Comparison of ENCODE assay signal across 8 cellular contexts in the genomic region with DNA sequence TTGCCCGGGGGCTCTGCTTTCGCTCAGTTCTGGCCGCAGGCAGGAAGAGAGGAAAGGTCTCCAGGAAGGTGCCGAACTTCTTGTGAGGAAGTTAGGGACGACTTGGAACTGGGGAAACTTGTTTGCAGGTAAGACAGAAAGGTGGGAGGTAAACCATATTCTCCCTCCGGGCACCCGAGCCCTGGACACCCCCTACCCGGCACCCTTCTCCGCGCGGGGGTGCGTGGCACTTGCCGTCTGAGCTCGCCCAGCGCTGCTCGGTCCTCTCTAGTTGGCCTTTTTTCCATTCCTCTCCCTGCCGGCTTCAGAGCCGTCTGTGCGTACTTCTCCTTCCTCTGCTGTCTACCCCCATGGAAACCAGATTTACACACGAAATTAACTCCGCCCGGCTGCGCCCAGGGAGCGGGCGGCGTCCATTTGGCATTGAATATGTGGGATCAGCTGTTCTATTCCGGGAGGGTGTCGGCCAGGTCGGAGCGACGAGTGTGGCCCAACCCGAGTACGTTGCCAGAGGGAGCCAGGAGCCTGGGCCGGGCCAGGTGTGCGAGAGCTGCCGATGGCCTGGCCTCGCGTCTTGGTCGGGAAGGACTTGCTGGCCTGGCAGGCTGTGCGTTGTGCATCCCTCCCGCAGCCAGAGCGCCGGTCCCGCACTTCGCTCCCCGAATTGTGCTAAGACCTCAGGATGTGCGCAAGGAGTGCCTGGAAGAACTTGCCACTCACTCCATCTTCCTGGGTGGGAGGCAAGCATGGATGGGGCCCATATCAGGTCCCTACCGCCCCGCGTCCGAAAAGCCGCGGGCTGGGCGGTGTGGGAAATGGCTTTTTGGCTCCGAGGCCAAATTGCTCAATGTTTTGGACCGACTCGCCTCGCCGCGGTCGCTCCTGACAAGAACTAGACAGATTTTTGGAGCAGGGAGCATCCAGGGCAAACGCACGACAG. TPM values are rescaled to one million over a fixed set of nuclear protein-coding genes. Genes with fewer than 3 reads are reported as not detected.
DNase-seq lines count a peak whose midpoint lies in the region; ATAC-seq and TF ChIP-seq lines count a peak whose summit lies in the region.

No MANE protein-coding gene starts in this region.

- peaks cover 64% of the 10 kb centered on the region for H3K79me2 ChIP-seq in osteoblast (ENCODE audit: insufficient read depth, low read length)

- no peaks in the 10 kb centered on the region for H3K36me3 ChIP-seq in osteoblast (ENCODE audit: insufficient read depth, low read length)

- H3K4me3 Mint-ChIP-seq in Calu3 (ENCODE audit: low read depth, unreplicated experiment), result peak overlapping the region; percentile 69
- H3K4me3 Mint-ChIP-seq in CD4-positive, alpha-beta T cell, result no peak overlapping the region

- TF ChIP-seq CTCF in Calu3 (IDR thresholded peaks at IDR 0.05; ENCODE audit: unreplicated experiment), result no peak
- TF ChIP-seq CTCF in fibroblast of pulmonary artery (IDR thresholded peaks at IDR 0.05; ENCODE audit: low read length, missing control alignments), result no peak
- TF ChIP-seq CTCF in osteoblast (IDR thresholded peaks at IDR 0.05; ENCODE audit: extremely low read depth, low read depth, low read length), result no peak
- no peak for TF ChIP-seq CTCF in CD4-positive, alpha-beta T cell (IDR thresholded peaks at IDR 0.05)

- ATAC-seq in CD4-positive, alpha-beta T cell (ENCODE audit: poor library complexity), result no peak
- no peak for ATAC-seq in HG03280 (IDR thresholded peaks at IDR 0.05; ENCODE audit: unreplicated experiment)

- POLR2A ChIA-PET in CD4-positive, alpha-beta T cell (lab: Charles Lee), result no interaction called here

- H3K27ac ChIP-seq in osteoblast (ENCODE audit: low read depth, low read length), result peak overlapping the region; percentile 75
- H3K27ac ChIP-seq in CD4-positive, alpha-beta T cell (ENCODE audit: low read depth, low read length), result no peak overlapping the region

- no peaks in the 10 kb centered on the region for H3K9me3 ChIP-seq in osteoblast (ENCODE audit: low read depth, low read length)
- H3K9me3 ChIP-seq in CD4-positive, alpha-beta T cell (ENCODE audit: control insufficient read depth, low read length), result no peaks in the 10 kb centered on the region

- H3K27me3 Mint-ChIP-seq in Calu3 (ENCODE audit: unreplicated experiment), result peaks cover 71% of the 10 kb centered on the region
- peaks cover 85% of the 10 kb centered on the region for H3K27me3 Mint-ChIP-seq in CD4-positive, alpha-beta T cell

- no peak overlapping the region for H3K27ac Mint-ChIP-seq in Calu3 (ENCODE audit: unreplicated experiment)
- no peak overlapping the region for H3K27ac Mint-ChIP-seq in CD4-positive, alpha-beta T cell

- H3K4me1 ChIP-seq in osteoblast (ENCODE audit: insufficient read depth, low read length), result peaks cover 26% of the 10 kb centered on the region

- intact Hi-C loops in Calu3 (cut with micrococcal nuclease; ENCODE audit: unreplicated experiment), result loop anchor here (5.0 kb wide), 4 partner anchors 523 to 1248 kb away; no protein-coding TSS in a partner anchor
- intact Hi-C loops in CD4-positive, alpha-beta T cell (cut with DNase I, micrococcal nuclease), result loop anchor here in 1 of 2 experiments (10.0 kb wide), 1 partner anchor 1686 kb away; no protein-coding TSS in a partner anchor

- peak overlapping the region; percentile 20 for H2AFZ ChIP-seq in osteoblast (ENCODE audit: low read length)

- H3K36me3 Mint-ChIP-seq in Calu3 (ENCODE audit: insufficient read depth, unreplicated experiment), result peaks cover 9% of the 10 kb centered on the region
- no peaks in the 10 kb centered on the region for H3K36me3 Mint-ChIP-seq in CD4-positive, alpha-beta T cell (ENCODE audit: low read depth)

- no peaks in the 10 kb centered on the region for H3K27me3 ChIP-seq in osteoblast (ENCODE audit: insufficient read depth, low read length)
- peaks cover 72% of the 10 kb centered on the region for H3K27me3 ChIP-seq in CD4-positive, alpha-beta T cell (ENCODE audit: control insufficient read depth, insufficient read depth, low read length)

- no peaks in the 10 kb centered on the region for H3K9me3 Mint-ChIP-seq in Calu3 (ENCODE audit: low read depth, unreplicated experiment)
- no peaks in the 10 kb centered on the region for H3K9me3 Mint-ChIP-seq in CD4-positive, alpha-beta T cell

- DNase-seq in Calu3 (no peak), NCI-H748 (lab: John Stamatoyannopoulos, UW; ENCODE audit: unreplicated experiment) (peak; percentile 77), fibroblast of pulmonary artery (ENCODE audit: low read depth) (peak; percentile 80), osteoblast (ENCODE audit: insufficient read length, low spot score, missing footprints) (peak; percentile 92), cortex of kidney (lab: John Stamatoyannopoulos, UW) (no peak)
- no peak for DNase-seq in CD4-positive, alpha-beta T cell
- DNase-seq in stimulated activated CD4-positive, alpha-beta T cell treated with anti-CD3 and anti-CD28 coated beads, Interleukin-2, amount 100 ng/mL, for 48 hours, result no peak

- BruUV-seq in Calu3 (replicated peaks; lab: Mats Ljungman, UMichigan), result no TSS peak

- H3K4me1 Mint-ChIP-seq in Calu3 (ENCODE audit: low read depth, unreplicated experiment), result peaks cover 21% of the 10 kb centered on the region
- peaks cover 38% of the 10 kb centered on the region for H3K4me1 Mint-ChIP-seq in CD4-positive, alpha-beta T cell (ENCODE audit: low read depth)

- H3K4me3 ChIP-seq in fibroblast of pulmonary artery (replicated peaks; ENCODE audit: low read depth, low read length) (peak overlapping the region; percentile 98), osteoblast (ENCODE audit: insufficient read depth, low read length) (peak overlapping the region; percentile 93)

- peaks cover 39% of the 10 kb centered on the region for H4K20me1 ChIP-seq in osteoblast (ENCODE audit: insufficient read depth, low read length)

- CTCF ChIA-PET in Calu3 (lab: Charles Lee), result no interaction called here
- CTCF ChIA-PET in CD4-positive, alpha-beta T cell (lab: Charles Lee), result no interaction called here

- peak overlapping the region; percentile 77 for H3K4me2 ChIP-seq in osteoblast (ENCODE audit: insufficient read depth, low read length)

RNA-seq across cellular contexts. Expression of gene PDGFRA, which starts 1.7 kb away (rescaled TPM):
- total RNA-seq in Calu3 (2022), result not detected in 2 replicates
- total RNA-seq in osteoblast, result 316 and 373 TPM in 2 replicates
- total RNA-seq in CD4-positive, alpha-beta T cell, result not detected

Comparison
In these comparisons a context has a peak if more than half of its experiments do, and no peak if none do; other contexts are left out.
1. DNase-seq: peak in NCI-H748 (single experiment), fibroblast of pulmonary artery (single experiment) and osteoblast (single experiment); none in Calu3 (single experiment), CD4-positive, alpha-beta T cell (0 of 10), cortex of kidney (single experiment) and stimulated activated CD4-positive, alpha-beta T cell treated with anti-CD3 and anti-CD28 coated beads, Interleukin-2, amount 100 ng/mL, for 48 hours (0 of 2).
2. RNA of gene PDGFRA, which starts 1.7 kb away (total RNA-seq): 316 to 373 TPM in osteoblast; not detected in Calu3 and not detected in CD4-positive, alpha-beta T cell; every median in the first group is over 100 times any median in the second.